In the genomic region with DNA sequence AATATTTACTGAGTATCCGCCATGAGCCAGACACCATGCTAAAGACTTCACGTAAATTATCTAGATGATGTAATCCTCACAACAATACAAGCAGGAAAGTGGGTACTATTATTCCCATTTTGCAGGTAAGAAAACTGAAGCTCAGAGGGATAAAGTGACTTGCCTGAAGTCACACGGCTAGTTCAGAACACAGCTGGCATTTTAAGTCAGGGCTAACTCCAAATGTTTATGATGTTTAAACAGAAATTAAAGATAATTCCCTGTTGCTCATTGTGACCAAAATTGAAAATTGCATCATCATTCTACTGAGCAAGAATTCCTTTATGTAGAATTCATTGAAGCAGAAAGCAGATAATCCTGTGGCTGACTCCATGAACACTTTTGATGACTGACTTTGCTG, we compare ENCODE assay signal across 22 cellular contexts.
A peak's percentile ranks its signal among the peaks of the same experiment; 100 is the strongest.
DNase-seq lines count a peak whose midpoint lies in the region; ATAC-seq lines count a peak whose summit lies in the region.
"Had no signal": no experiment of that assay in that cellular context is flagged by ENCODE, and none has a peak within 500 bp of the region (broad histone marks: within the 10 kb centered on the region; RNA-seq: fewer than 3 reads in every experiment).

No MANE protein-coding gene starts in this region.

- H3K4me3 ChIP-seq in effector memory CD4-positive, alpha-beta T cell (ENCODE audit: insufficient read depth, low read depth, low read length, poor library complexity, severe bottlenecking): no peak overlapping the region
- H3K4me3 ChIP-seq: ascending aorta, uterus had no signal

- H3K4me1 Mint-ChIP-seq in activated CD8-positive, alpha-beta memory T cell treated with anti-CD3 and anti-CD28 coated beads, Interleukin-2, amount 10 ng/mL, durations not matched to agents 7 days and 5 days: no peaks in the 10 kb centered on the region
- H3K4me1 Mint-ChIP-seq: stimulated activated naive CD8-positive, alpha-beta T cell treated with anti-CD3 and anti-CD28 coated beads, Interleukin-15, amount 100 ng/mL, for 72 hours had no signal

- H3K9me3 Mint-ChIP-seq in activated CD8-positive, alpha-beta memory T cell treated with anti-CD3 and anti-CD28 coated beads, Interleukin-2, amount 10 ng/mL, durations not matched to agents 7 days and 5 days (ENCODE audit: low read depth): no peaks in the 10 kb centered on the region
- H3K9me3 Mint-ChIP-seq: dendritic cell treated with granulocyte-macrophage colony-stimulating factor and Interleukin-4, amounts not matched to agents 40 ng/mL and 50 ng/mL, for 4 days; HFFc6; stimulated activated naive CD8-positive, alpha-beta T cell treated with anti-CD3 and anti-CD28 coated beads, Interleukin-15, amount 100 ng/mL, for 72 hours had no signal

- no peaks in the 10 kb centered on the region for H3K4me1 ChIP-seq in effector memory CD4-positive, alpha-beta T cell (ENCODE audit: control insufficient read depth, insufficient read depth, low read length, poor library complexity, severe bottlenecking)
- H3K4me1 ChIP-seq: ascending aorta, Caco-2, uterus had no signal

- DNase-seq in GM03348 (ENCODE audit: low spot score) (peak; percentile 16), NCI-H146 treated with DMSO at 0.1 percent for 48 hours (lab: John Stamatoyannopoulos, UW; ENCODE audit: unreplicated experiment) (peak; percentile 71), astrocyte of the hippocampus (ENCODE audit: low read depth, low spot score) (peak; percentile 53), glomerular visceral epithelial cell (ENCODE audit: extremely low spot score) (peak; percentile 43)
- DNase-seq in effector memory CD4-positive, alpha-beta T cell: no peak
- DNase-seq in activated CD8-positive, alpha-beta memory T cell treated with anti-CD3 and anti-CD28 coated beads, Interleukin-2, amount 10 ng/mL, durations not matched to agents 7 days and 5 days: no peak
- DNase-seq: activated effector memory CD4-positive, alpha-beta T cell treated with Interleukin-2 at 50 U/mL for 16 hours; Caco-2; GF-D8; HFFc6; naive thymus-derived CD4-positive, alpha-beta T cell; NCI-H1092; RPMI8226; stimulated activated naive CD8-positive, alpha-beta T cell treated with anti-CD3 and anti-CD28 coated beads, Interleukin-15, amount 100 ng/mL, for 72 hours; SW 1271; uterus had no signal

- no peaks in the 10 kb centered on the region for H3K36me3 Mint-ChIP-seq in activated CD8-positive, alpha-beta memory T cell treated with anti-CD3 and anti-CD28 coated beads, Interleukin-2, amount 10 ng/mL, durations not matched to agents 7 days and 5 days
- H3K36me3 Mint-ChIP-seq: naive thymus-derived CD4-positive, alpha-beta T cell had no signal

- H3K27me3 ChIP-seq in effector memory CD4-positive, alpha-beta T cell (replicated peaks; ENCODE audit: control insufficient read depth, insufficient read depth, low read length, poor library complexity, severe bottlenecking): no peaks in the 10 kb centered on the region
- H3K27me3 ChIP-seq: ascending aorta, foreskin keratinocyte, uterus had no signal

- no peak overlapping the region for H3K4me3 Mint-ChIP-seq in activated CD8-positive, alpha-beta memory T cell treated with anti-CD3 and anti-CD28 coated beads, Interleukin-2, amount 10 ng/mL, durations not matched to agents 7 days and 5 days
- H3K4me3 Mint-ChIP-seq: dendritic cell treated with granulocyte-macrophage colony-stimulating factor and Interleukin-4, amounts not matched to agents 40 ng/mL and 50 ng/mL, for 4 days; HFFc6; naive thymus-derived CD4-positive, alpha-beta T cell; stimulated activated naive CD8-positive, alpha-beta T cell treated with anti-CD3 and anti-CD28 coated beads, Interleukin-15, amount 100 ng/mL, for 72 hours had no signal

- H3K27ac ChIP-seq in effector memory CD4-positive, alpha-beta T cell (ENCODE audit: insufficient read depth, low read length, poor library complexity, severe bottlenecking): no peak overlapping the region
- H3K27ac ChIP-seq: ascending aorta, foreskin keratinocyte, uterus had no signal

- no peaks in the 10 kb centered on the region for H3K9me3 ChIP-seq in effector memory CD4-positive, alpha-beta T cell (ENCODE audit: control insufficient read depth, low read length)
- H3K9me3 ChIP-seq: ascending aorta, Caco-2, uterus had no signal

- H3K27me3 Mint-ChIP-seq in activated CD8-positive, alpha-beta memory T cell treated with anti-CD3 and anti-CD28 coated beads, Interleukin-2, amount 10 ng/mL, durations not matched to agents 7 days and 5 days: no peaks in the 10 kb centered on the region
- H3K27me3 Mint-ChIP-seq: dendritic cell treated with granulocyte-macrophage colony-stimulating factor and Interleukin-4, amounts not matched to agents 40 ng/mL and 50 ng/mL, for 4 days; progenitor cell of endocrine pancreas; stimulated activated naive CD8-positive, alpha-beta T cell treated with anti-CD3 and anti-CD28 coated beads, Interleukin-15, amount 100 ng/mL, for 72 hours had no signal

- CTCF ChIA-PET in activated CD8-positive, alpha-beta memory T cell treated with anti-CD3 and anti-CD28 coated beads, Interleukin-2, amount 10 ng/mL, durations not matched to agents 7 days and 5 days (lab: Charles Lee): no interaction called here

- H3K27ac Mint-ChIP-seq in activated CD8-positive, alpha-beta memory T cell treated with anti-CD3 and anti-CD28 coated beads, Interleukin-2, amount 10 ng/mL, durations not matched to agents 7 days and 5 days: no peak overlapping the region
- H3K27ac Mint-ChIP-seq: dendritic cell treated with granulocyte-macrophage colony-stimulating factor and Interleukin-4, amounts not matched to agents 40 ng/mL and 50 ng/mL, for 4 days; HFFc6; naive thymus-derived CD4-positive, alpha-beta T cell; progenitor cell of endocrine pancreas; stimulated activated naive CD8-positive, alpha-beta T cell treated with anti-CD3 and anti-CD28 coated beads, Interleukin-15, amount 100 ng/mL, for 72 hours had no signal

- no peaks in the 10 kb centered on the region for H3K36me3 ChIP-seq in effector memory CD4-positive, alpha-beta T cell (ENCODE audit: control insufficient read depth, insufficient read depth, low read length)
- H3K36me3 ChIP-seq: ascending aorta had no signal

- no peak for ATAC-seq in GM21717 (IDR thresholded peaks at IDR 0.05; ENCODE audit: unreplicated experiment)
- no peak for ATAC-seq in HG03159 (IDR thresholded peaks at IDR 0.05; ENCODE audit: unreplicated experiment)
- ATAC-seq in activated CD8-positive, alpha-beta memory T cell treated with anti-CD3 and anti-CD28 coated beads, Interleukin-2, amount 10 ng/mL, durations not matched to agents 7 days and 5 days: no peak
- ATAC-seq: foreskin keratinocyte; naive thymus-derived CD4-positive, alpha-beta T cell; stimulated activated naive CD8-positive, alpha-beta T cell treated with anti-CD3 and anti-CD28 coated beads, Interleukin-15, amount 100 ng/mL, for 72 hours had no signal

Comparison
In these comparisons a context has a peak if more than half of its experiments do, and no peak if none do; other contexts are left out.
1. DNase-seq: peak in GM03348 (single experiment), NCI-H146 treated with DMSO at 0.1 percent for 48 hours (single experiment), astrocyte of the hippocampus (single experiment) and glomerular visceral epithelial cell (single experiment); none in effector memory CD4-positive, alpha-beta T cell (0 of 3) and activated CD8-positive, alpha-beta memory T cell treated with anti-CD3 and anti-CD28 coated beads, Interleukin-2, amount 10 ng/mL, durations not matched to agents 7 days and 5 days (single experiment).